ENCODE assay signal across 9 cellular contexts in genomic region chr6:167351656-167352354, GRCh38. TPM values are rescaled to one million over a fixed set of nuclear protein-coding genes. Genes with fewer than 3 reads are reported as not detected.
A peak's percentile ranks its signal among the peaks of the same experiment; 100 is the strongest.
DNase-seq lines count a peak whose midpoint lies in the region; ATAC-seq, FAIRE-seq and TF ChIP-seq lines count a peak whose summit lies in the region.
"Had no signal": no experiment of that assay in that cellular context is flagged by ENCODE, and none has a peak within 500 bp of the region (broad histone marks: within the 10 kb centered on the region; RNA-seq: fewer than 3 reads in every experiment).

No MANE protein-coding gene starts in this region.

- in situ Hi-C loops in HepG2 (cut with HindIII; ENCODE audit: extremely low pct_ligation_motif_present, low pct_unique_long_range_greater_than_20kb), result no loop called here

- H4K20me1 ChIP-seq in HepG2 (ENCODE audit: insufficient read depth, low read length), result no peaks in the 10 kb centered on the region

- peak overlapping the region; percentile 99 for H3K4me3 Mint-ChIP-seq in T-helper 17 cell

- intact Hi-C loops in HepG2 (cut with micrococcal nuclease; ENCODE audit: unreplicated experiment), result no loop called here

- H3K4me3 ChIP-seq in BE2C (ENCODE audit: low read depth, low read length) (peak overlapping the region; percentile 63; the same call in 1 of the 2 replicates), HepG2 (replicated peaks in 1 of 3; ENCODE audit: insufficient read depth in 1 of 3, low read depth in 2 of 3, low read length in 3 of 3) (no peak overlapping the region), gastroesophageal sphincter (peak overlapping the region in 1 of 2 donors; percentile 55)

- whole genome bisulfite sequencing in HepG2 (ENCODE audit: low lambda C conversion rate), result 87% methylated on average over 13 of the region's 13 CpGs
- WGBS in gastroesophageal sphincter (ENCODE audit: low coverage in 1 of 2), 2 donors, result 55% methylated on average over 12 to 13 of the region's 13 CpGs

- no peak for TF ChIP-seq POLR2A in HepG2 (IDR thresholded peaks at IDR 0.05; ENCODE audit: insufficient read depth in 1 of 2, low read depth in 2 of 2, low read length in 2 of 2)
- TF ChIP-seq POLR2A in gastroesophageal sphincter (IDR thresholded peaks at IDR 0.05), result no peak

- TF ChIP-seq EP300 in HepG2 (IDR thresholded peaks at IDR 0.05; ENCODE audit: low read depth in 2 of 2, low read length in 2 of 2), result no peak
- no peak for TF ChIP-seq EP300 in HepG2 (CRISPR knock-in tag; IDR thresholded peaks at IDR 0.05; ENCODE audit: borderline replicate concordance)
- no peak for TF ChIP-seq EP300 in gastroesophageal sphincter (IDR thresholded peaks at IDR 0.05)

- H3K27me3 ChIP-seq in BE2C (no peaks in the 10 kb centered on the region), HepG2 (ENCODE audit: control insufficient read depth in 1 of 2, insufficient read depth in 2 of 2, low read length in 2 of 2) (no peaks in the 10 kb centered on the region), gastroesophageal sphincter (peaks cover 33% of the 10 kb centered on the region)

- DNase-seq in BE2C (no peak), T-helper 17 cell (no peak), HepG2 (ENCODE audit: low spot score) (no peak), UCSD-AML1 (lab: John Stamatoyannopoulos, UW; ENCODE audit: unreplicated experiment) (no peak), amniotic stem cell (lab: John Stamatoyannopoulos, UW) (no peak)

- no peak overlapping the region for H3K9ac ChIP-seq in HepG2 (ENCODE audit: insufficient read depth, low read depth, low read length)

- CTCF ChIA-PET in HepG2 (lab: Yijun Ruan, JAX; ENCODE audit: low intra/inter-chr PET ratio, low total read pairs), result no interaction called here

- no peak overlapping the region for H3K4me2 ChIP-seq in HepG2 (ENCODE audit: low read depth, low read length)

- no peaks in the 10 kb centered on the region for H3K79me2 ChIP-seq in HepG2 (ENCODE audit: insufficient read depth, low read length)

- H3K4me1 Mint-ChIP-seq in T-helper 17 cell, result peaks cover 27% of the 10 kb centered on the region

- POLR2A ChIA-PET in HepG2 (lab: Yijun Ruan, JAX), result interaction anchor here (1.4 to 1.9 kb wide), 2 partner anchors 10 to 43 kb away, joined by 5 to 10 read pairs; no protein-coding TSS in a partner anchor

- H3K9me3 ChIP-seq in BE2C (no peaks in the 10 kb centered on the region), T-helper 17 cell (ENCODE audit: control insufficient read depth, low read length, poor library complexity, severe bottlenecking) (no peaks in the 10 kb centered on the region), HepG2 (ENCODE audit: low read length) (no peaks in the 10 kb centered on the region), gastroesophageal sphincter (peaks cover 0 to 10% (median 0%) of the 10 kb centered on the region in 3 donors)

- H3K27me3 Mint-ChIP-seq in T-helper 17 cell, result no peaks in the 10 kb centered on the region

- no peaks in the 10 kb centered on the region for H3K36me3 ChIP-seq in BE2C
- no peaks in the 10 kb centered on the region for H3K36me3 ChIP-seq in HepG2 (replicated peaks in 1 of 2; ENCODE audit: control insufficient read depth in 1 of 2, insufficient read depth in 2 of 2, low read length in 2 of 2)
- no peaks in the 10 kb centered on the region for H3K36me3 ChIP-seq in gastroesophageal sphincter

- no peaks in the 10 kb centered on the region for H3K36me3 Mint-ChIP-seq in T-helper 17 cell (ENCODE audit: low read depth)

- TF ChIP-seq RAD21 in HepG2 (CRISPR knock-in tag; IDR thresholded peaks at IDR 0.05), result no peak

- H3K27ac ChIP-seq in HepG2 (ENCODE audit: extremely low read length, insufficient read depth, low read length) (no peak overlapping the region), gastroesophageal sphincter (peak overlapping the region in 1 of 4 donors; percentile 60)

- peak; percentile 44 for ATAC-seq in GM21390 (IDR thresholded peaks at IDR 0.05; ENCODE audit: unreplicated experiment)
- ATAC-seq in T-helper 17 cell, result no peak
- ATAC-seq in HepG2, result no peak
- no peak for ATAC-seq in gastroesophageal sphincter
- no peak for ATAC-seq in GM21825 (IDR thresholded peaks at IDR 0.05; ENCODE audit: unreplicated experiment)

- BruUV-seq in HepG2 (replicated peaks; lab: Mats Ljungman, UMichigan), result no TSS peak

- no peaks in the 10 kb centered on the region for H3K4me1 ChIP-seq in BE2C
- H3K4me1 ChIP-seq in HepG2 (ENCODE audit: insufficient read depth, low read length), result peaks cover 35% of the 10 kb centered on the region
- H3K4me1 ChIP-seq in gastroesophageal sphincter, result peaks cover 0 to 16% (median 0%) of the 10 kb centered on the region in 3 donors

- H2AFZ ChIP-seq in HepG2 (ENCODE audit: low read length), result no peak overlapping the region

- FAIRE-seq in HepG2 (lab: Jason Lieb, UNC), result no peak

- peak overlapping the region; percentile 93 for H3K27ac Mint-ChIP-seq in T-helper 17 cell

- no peak for TF ChIP-seq CTCF in BE2C (IDR thresholded peaks at IDR 0.05; ENCODE audit: low read depth, low read length)
- TF ChIP-seq CTCF in HepG2 (CRISPR knock-in tag; IDR thresholded peaks at IDR 0.05), result no peak
- no peak for TF ChIP-seq CTCF in gastroesophageal sphincter (IDR thresholded peaks at IDR 0.05)

TF ChIP-seq in HepG2, 621 proteins besides CTCF, POLR2A, EP300 and RAD21:
- TF ChIP-seq ZNF501 (CRISPR knock-in tag; IDR thresholded peaks at IDR 0.05), result 0 out of 2 replicates have a peak, but pooled peaks have one; percentile 21
- TF ChIP-seq ZNF34 (CRISPR knock-in tag; IDR thresholded peaks at IDR 0.05; ENCODE audit: borderline replicate concordance), result no peak

RNA-seq across cellular contexts. Expression of gene TTLL2, which starts 26.9 kb away (rescaled TPM):
- polyA plus RNA-seq in BE2C (2012; ENCODE audit: insufficient read depth, insufficient read length, low read depth), result 0.69 TPM
- not detected for total RNA-seq in T-helper 17 cell
- total RNA-seq in HepG2 (2016; rRNA removed; fragmentation: Illumina TruSeq; extraction: Trizol), result not detected in 2 replicates
- not detected in 2 replicates for total RNA-seq in HepG2 (2016; cell fraction: cytosol; rRNA removed; fragmentation: Illumina TruSeq; extraction: Trizol; ENCODE audit: low read depth)
- total RNA-seq in HepG2 (2016; cell fraction: insoluble cytoplasmic fraction; rRNA removed; fragmentation: Illumina TruSeq; extraction: Trizol), result 0.04 TPM in 1 of 2 replicates, not detected in the other
- total RNA-seq in HepG2 (2016; cell fraction: membrane; rRNA removed; fragmentation: Illumina TruSeq; extraction: Trizol), result not detected in 2 replicates
- not detected in 2 replicates for total RNA-seq in HepG2 (2016; cell fraction: nucleus; rRNA removed; fragmentation: Illumina TruSeq; extraction: Trizol)
- polyA plus RNA-seq in HepG2 (2011; rRNA removed), result 0.03 TPM in 1 of 2 replicates, not detected in the other
- polyA plus RNA-seq in HepG2 (2011; cell fraction: cytosol; rRNA removed), result not detected in 2 replicates
- not detected in 2 replicates for polyA plus RNA-seq in HepG2 (2011; cell fraction: nucleus; rRNA removed)
- not detected in 2 replicates for polyA plus RNA-seq in HepG2 (2012)
- not detected in 2 replicates for polyA plus RNA-seq in HepG2 (2016; cell fraction: cytosol; fragmentation: Illumina TruSeq; extraction: Trizol; ENCODE audit: low read depth)
- not detected in 2 replicates for polyA plus RNA-seq in HepG2 (2016; cell fraction: insoluble cytoplasmic fraction; fragmentation: Illumina TruSeq; extraction: Trizol; ENCODE audit: low read depth)
- polyA plus RNA-seq in HepG2 (2016; cell fraction: membrane; fragmentation: Illumina TruSeq; extraction: Trizol; ENCODE audit: low read depth), result not detected in 2 replicates
- not detected in 2 replicates for polyA plus RNA-seq in HepG2 (2016; cell fraction: nucleus; fragmentation: Illumina TruSeq; extraction: Trizol; ENCODE audit: insufficient read depth, low read depth)
- not detected in 2 replicates for polyA minus RNA-seq in HepG2 (2011; rRNA and poly(A)+ RNA removed; ENCODE audit: low replicate concordance)
- not detected in 2 replicates for polyA minus RNA-seq in HepG2 (2011; cell fraction: cytosol; rRNA and poly(A)+ RNA removed)
- not detected in 2 replicates for polyA minus RNA-seq in HepG2 (2011; cell fraction: nucleus; rRNA and poly(A)+ RNA removed)
- total RNA-seq in gastroesophageal sphincter, result not detected
- total RNA-seq: HT1080 had no signal
